20 cellular contexts compared by ENCODE assay signal in the genomic region with DNA sequence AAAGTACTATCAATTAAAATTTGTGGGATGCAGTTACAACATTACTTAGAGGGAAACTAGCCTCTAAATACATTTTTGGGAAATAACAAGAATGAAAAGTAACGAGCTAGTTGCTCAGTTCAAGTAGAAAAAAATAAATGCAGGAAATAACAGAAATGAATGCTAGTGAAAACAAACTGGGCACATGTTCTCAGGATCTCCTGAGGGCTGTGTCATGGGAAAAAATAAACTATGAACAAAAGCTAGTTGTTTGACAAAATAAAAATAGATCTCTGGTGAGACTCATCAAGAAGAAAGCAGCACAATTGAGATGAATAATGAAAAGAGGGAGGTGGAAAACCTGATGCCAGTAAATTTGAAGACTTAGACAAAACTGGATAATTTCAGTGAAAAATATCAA. TPM values are rescaled to one million over a fixed set of nuclear protein-coding genes. Genes with fewer than 3 reads are reported as not detected.
"Had no signal": no experiment of that assay in that cellular context is flagged by ENCODE, and none has a peak within 500 bp of the region (broad histone marks: within the 10 kb centered on the region; RNA-seq: fewer than 3 reads in every experiment).

No MANE protein-coding gene starts in this region.

- H3K36me3 Mint-ChIP-seq: mesothelial cell of epicardium had no signal

- H3K27ac ChIP-seq: cardiac muscle cell, coronary artery, lower lobe of right lung, right atrium auricular region, suprapubic skin, vagina had no signal

- H3K36me3 ChIP-seq: cardiac muscle cell, right atrium auricular region, vagina had no signal

- DNase-seq: activated CD4-positive, alpha-beta T cell treated with anti-CD3 and anti-CD28 coated beads, Interleukin-2, amount 50 U/mL, for 4 hours; activated gamma-delta T cell; effector memory CD8-positive, alpha-beta T cell; glutamatergic neuron; hippocampal formation; left cardiac atrium; lower lobe of right lung; nephron progenitor cell; nucleus accumbens; stimulated activated naive CD8-positive, alpha-beta T cell treated with anti-CD3 and anti-CD28 coated beads, Interleukin-15, Interleukin-2, amounts not matched to agents 100 U/mL and 50 U/mL, for 24 hours; trophoblast cell had no signal

- H3K4me3 Mint-ChIP-seq: activated naive CD8-positive, alpha-beta T cell; effector memory CD8-positive, alpha-beta T cell; mesothelial cell of epicardium; nephron progenitor cell; T-helper 2 cell treated with Interferon-gamma antibody and Interleukin-4, amounts not matched to agents 5 μg/mL and 100 μg/mL, for 36 hours had no signal

- H3K27me3 ChIP-seq: cardiac muscle cell, right atrium auricular region, suprapubic skin, vagina had no signal

- H3K4me3 ChIP-seq: cardiac muscle cell, coronary artery, lower lobe of right lung, right atrium auricular region, skin epidermis, suprapubic skin, vagina had no signal

- H3K27me3 Mint-ChIP-seq: activated naive CD8-positive, alpha-beta T cell; effector memory CD8-positive, alpha-beta T cell had no signal

- H3K9me3 ChIP-seq: lower lobe of right lung, right atrium auricular region, suprapubic skin, vagina had no signal

- ATAC-seq: effector memory CD8-positive, alpha-beta T cell; left cardiac atrium; lower lobe of right lung; stimulated activated naive CD8-positive, alpha-beta T cell treated with anti-CD3 and anti-CD28 coated beads, Interleukin-15, Interleukin-2, amounts not matched to agents 100 U/mL and 50 U/mL, for 24 hours had no signal

- H3K4me1 ChIP-seq: lower lobe of right lung, right atrium auricular region, suprapubic skin, vagina had no signal

- H3K27ac Mint-ChIP-seq: activated naive CD8-positive, alpha-beta T cell; mesothelial cell of epicardium; nephron progenitor cell; T-helper 2 cell treated with Interferon-gamma antibody and Interleukin-4, amounts not matched to agents 5 μg/mL and 100 μg/mL, for 36 hours had no signal

- H3K9me3 Mint-ChIP-seq: effector memory CD8-positive, alpha-beta T cell; mesothelial cell of epicardium; nephron progenitor cell; T-helper 2 cell treated with Interferon-gamma antibody and Interleukin-4, amounts not matched to agents 5 μg/mL and 100 μg/mL, for 36 hours had no signal

RNA-seq across cellular contexts. Expression of gene IDNK, which starts 16.3 kb away (rescaled TPM):
- total RNA-seq: vagina had no signal
